ENCODE assay signal across 27 cellular contexts in genomic region chr12:57966536-57966935, GRCh38.
"Had no signal": no experiment of that assay in that cellular context is flagged by ENCODE, and none has a peak within 500 bp of the region (broad histone marks: within the 10 kb centered on the region; RNA-seq: fewer than 3 reads in every experiment).

No MANE protein-coding gene starts in this region.

- H3K27ac ChIP-seq: colonic mucosa, coronary artery, dorsolateral prefrontal cortex, epithelial cell of prostate, esophagus muscularis mucosa, esophagus squamous epithelium, foreskin keratinocyte, gastrocnemius medialis, gastroesophageal sphincter, heart left ventricle, heart right ventricle had no signal

- ATAC-seq: effector memory CD8-positive, alpha-beta T cell; esophagus mucosa; foreskin keratinocyte; gastrocnemius medialis; gastroesophageal sphincter; heart left ventricle; heart right ventricle had no signal

- H3K27me3 ChIP-seq: colonic mucosa, dorsolateral prefrontal cortex, esophagus muscularis mucosa, esophagus squamous epithelium, gastrocnemius medialis, gastroesophageal sphincter, heart left ventricle, heart right ventricle had no signal

- H3K36me3 ChIP-seq: colonic mucosa, esophagus muscularis mucosa, esophagus squamous epithelium, gastrocnemius medialis, gastroesophageal sphincter, heart left ventricle, heart right ventricle had no signal

- H3K4me1 ChIP-seq: colonic mucosa, esophagus muscularis mucosa, esophagus squamous epithelium, foreskin keratinocyte, gastrocnemius medialis, gastroesophageal sphincter, heart left ventricle, heart right ventricle had no signal

- H3K9me3 ChIP-seq: colonic mucosa had no signal

- H3K4me3 ChIP-seq: colonic mucosa, coronary artery, dorsolateral prefrontal cortex, esophagus muscularis mucosa, esophagus squamous epithelium, gastrocnemius medialis, gastroesophageal sphincter, heart left ventricle, heart right ventricle had no signal

- FAIRE-seq: colon, endometrium, endothelial cell of umbilical vein, frontal cortex had no signal

- DNase-seq: colonic mucosa; cortex of kidney; dermis blood vessel endothelial cell; dorsolateral prefrontal cortex; effector CD4-positive, alpha-beta T cell; effector CD8-positive, alpha-beta T cell; effector memory CD4-positive, alpha-beta T cell; effector memory CD8-positive, alpha-beta T cell; endodermal cell; esophagus squamous epithelium; foreskin fibroblast; foreskin keratinocyte; foreskin melanocyte; gastrocnemius medialis; glutamatergic neuron; head of caudate nucleus; heart left ventricle; heart right ventricle had no signal
